Comparison of ENCODE assay signal across 17 cellular contexts in the genomic region with DNA sequence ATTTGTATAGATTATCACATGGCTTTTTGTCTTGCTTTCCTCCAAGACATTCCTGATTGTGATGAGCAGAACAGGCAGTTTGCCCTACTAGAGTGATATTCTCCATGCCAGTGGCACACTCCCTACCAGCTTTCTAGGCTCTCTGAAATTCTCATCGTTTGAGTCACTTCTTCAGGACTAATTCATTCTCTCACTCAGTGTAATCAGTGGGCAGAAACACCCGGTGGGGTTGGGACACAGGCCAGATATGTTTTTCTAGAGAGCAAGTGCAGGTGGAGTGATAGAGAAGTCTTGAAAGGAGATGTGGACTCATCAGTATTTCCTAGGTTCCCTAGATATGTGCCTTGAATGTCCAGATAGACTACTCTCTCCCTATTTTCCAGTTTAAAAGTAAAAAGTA. TPM values are rescaled to one million over a fixed set of nuclear protein-coding genes. Genes with fewer than 3 reads are reported as not detected.
A peak's percentile ranks its signal among the peaks of the same experiment; 100 is the strongest.
DNase-seq lines count a peak whose midpoint lies in the region; ATAC-seq and TF ChIP-seq lines count a peak whose summit lies in the region.
"Had no signal": no experiment of that assay in that cellular context is flagged by ENCODE, and none has a peak within 500 bp of the region (broad histone marks: within the 10 kb centered on the region; RNA-seq: fewer than 3 reads in every experiment).

No MANE protein-coding gene starts in this region.

- H4K20me1 ChIP-seq in OCI-LY7 (ENCODE audit: insufficient read depth, low read length): no peaks in the 10 kb centered on the region

- H3K4me1 ChIP-seq in CD4-positive, CD25-positive, alpha-beta regulatory T cell (ENCODE audit: control insufficient read depth, insufficient read depth, low read length, poor library complexity, severe bottlenecking): peaks cover 7% of the 10 kb centered on the region
- H3K4me1 ChIP-seq in OCI-LY7 (ENCODE audit: insufficient read depth, low read length, poor library complexity, severe bottlenecking): peaks cover 32% of the 10 kb centered on the region

- H3K4me1 Mint-ChIP-seq in activated T-cell treated with anti-CD3 and anti-CD28 coated beads, Interleukin-2, amount 50 U/mL, for 24 hours (ENCODE audit: low read depth): peaks cover 23% of the 10 kb centered on the region
- peaks cover under 1 to 24% (median 3%) of the 10 kb centered on the region in 4 donors for H3K4me1 Mint-ChIP-seq in CD4-positive, CD25-positive, alpha-beta regulatory T cell
- peaks cover 3 to 43% (median 11%) of the 10 kb centered on the region in 4 donors for H3K4me1 Mint-ChIP-seq in naive thymus-derived CD8-positive, alpha-beta T cell

- no peak overlapping the region for H3K4me3 Mint-ChIP-seq in activated T-cell treated with anti-CD3 and anti-CD28 coated beads, Interleukin-2, amount 50 U/mL, for 24 hours
- no peak overlapping the region for H3K4me3 Mint-ChIP-seq in CD4-positive, CD25-positive, alpha-beta regulatory T cell
- no peak overlapping the region for H3K4me3 Mint-ChIP-seq in naive thymus-derived CD8-positive, alpha-beta T cell

- peaks cover 7% of the 10 kb centered on the region for H3K36me3 ChIP-seq in CD4-positive, CD25-positive, alpha-beta regulatory T cell (ENCODE audit: control insufficient read depth, insufficient read depth, low read length)
- H3K36me3 ChIP-seq in OCI-LY7 (ENCODE audit: insufficient read depth, low read length): no peaks in the 10 kb centered on the region
- H3K36me3 ChIP-seq: BE2C had no signal

- H3K9me3 ChIP-seq in CD4-positive, CD25-positive, alpha-beta regulatory T cell (ENCODE audit: control insufficient read depth in 2 of 2, low read length in 2 of 2): no peaks in the 10 kb centered on the region
- no peaks in the 10 kb centered on the region for H3K9me3 ChIP-seq in OCI-LY7 (ENCODE audit: low read length)
- H3K9me3 ChIP-seq: BE2C had no signal

- H3K4me2 ChIP-seq in OCI-LY7 (ENCODE audit: low read length): 0 out of 2 replicates have a peak overlapping the region, but pooled peaks have one; percentile 40

- POLR2A ChIA-PET in OCI-LY7 (lab: Charles Lee): no interaction called here
- POLR2A ChIA-PET in naive thymus-derived CD8-positive, alpha-beta T cell (lab: Charles Lee): interaction anchor here (0.6 kb wide), 1 partner anchor 17 kb away, joined by 4 read pairs; no protein-coding TSS in a partner anchor

- no peak for TF ChIP-seq CTCF in OCI-LY7 (conservative IDR thresholded peaks at IDR 0.05; ENCODE audit: low read length)

- no peak overlapping the region for H2AFZ ChIP-seq in OCI-LY7 (ENCODE audit: low read length)

- BruUV-seq in OCI-LY7 (replicated peaks; lab: Mats Ljungman, UMichigan): no TSS peak

- no peaks in the 10 kb centered on the region for H3K9me2 ChIP-seq in OCI-LY7 (ENCODE audit: insufficient read depth, low read length)

- ATAC-seq in CD4-positive, CD25-positive, alpha-beta regulatory T cell (ENCODE audit: low read depth in 2 of 2): no peak
- no peak for ATAC-seq in naive thymus-derived CD8-positive, alpha-beta T cell
- ATAC-seq in GM19463 (IDR thresholded peaks at IDR 0.05; ENCODE audit: unreplicated experiment): no peak

- no peaks in the 10 kb centered on the region for H3K79me2 ChIP-seq in OCI-LY7 (ENCODE audit: insufficient read depth, low read depth, low read length)

- H3K27ac Mint-ChIP-seq in activated T-cell treated with anti-CD3 and anti-CD28 coated beads, Interleukin-2, amount 50 U/mL, for 24 hours: peak overlapping the region; percentile 4
- peak overlapping the region in 2 of 3 donors; percentile 81 to 84 for H3K27ac Mint-ChIP-seq in CD4-positive, CD25-positive, alpha-beta regulatory T cell
- peak overlapping the region in 9 of 10 donors; percentile 19 to 89 (median 46) for H3K27ac Mint-ChIP-seq in naive thymus-derived CD8-positive, alpha-beta T cell

- no peaks in the 10 kb centered on the region for H3K9me3 Mint-ChIP-seq in activated T-cell treated with anti-CD3 and anti-CD28 coated beads, Interleukin-2, amount 50 U/mL, for 24 hours
- H3K9me3 Mint-ChIP-seq in CD4-positive, CD25-positive, alpha-beta regulatory T cell: no peaks in the 10 kb centered on the region
- no peaks in the 10 kb centered on the region for H3K9me3 Mint-ChIP-seq in naive thymus-derived CD8-positive, alpha-beta T cell

- H3K36me3 Mint-ChIP-seq in activated T-cell treated with anti-CD3 and anti-CD28 coated beads, Interleukin-2, amount 50 U/mL, for 24 hours (ENCODE audit: low read depth): peaks cover 6% of the 10 kb centered on the region
- peaks cover 4% of the 10 kb centered on the region for H3K36me3 Mint-ChIP-seq in CD4-positive, CD25-positive, alpha-beta regulatory T cell
- peaks cover 0 to 7% (median 0%) of the 10 kb centered on the region in 3 donors for H3K36me3 Mint-ChIP-seq in naive thymus-derived CD8-positive, alpha-beta T cell

- H3K27me3 Mint-ChIP-seq in activated T-cell treated with anti-CD3 and anti-CD28 coated beads, Interleukin-2, amount 50 U/mL, for 24 hours: peaks cover 7% of the 10 kb centered on the region
- H3K27me3 Mint-ChIP-seq in CD4-positive, CD25-positive, alpha-beta regulatory T cell: no peaks in the 10 kb centered on the region
- no peaks in the 10 kb centered on the region for H3K27me3 Mint-ChIP-seq in naive thymus-derived CD8-positive, alpha-beta T cell

- no peak for DNase-seq in activated T-cell treated with anti-CD3 and anti-CD28 coated beads, Interleukin-2, amount 50 U/mL, for 24 hours
- DNase-seq in activated T-cell treated with anti-CD3 and anti-CD28 coated beads, Interleukin-2, amount 50 U/mL, for 48 hours: no peak
- DNase-seq in CD4-positive, CD25-positive, alpha-beta regulatory T cell: no peak
- DNase-seq in OCI-LY7 (ENCODE audit: low spot score) (no peak), NCI-H2029 (lab: John Stamatoyannopoulos, UW) (no peak), T1000 (lab: John Stamatoyannopoulos, UW) (no peak)
- no peak for DNase-seq in naive thymus-derived CD8-positive, alpha-beta T cell
- DNase-seq: BE2C, DMS 273 treated with DMSO at 0.1 percent for 48 hours, KG1, NCI-H1092 treated with DMSO at 0.1 percent for 48 hours, NCI-H1694, NCI-H446, NCI-H774 had no signal

- CTCF ChIA-PET in OCI-LY7 (lab: Charles Lee; ENCODE audit: unreplicated experiment): no interaction called here

- intact Hi-C loops in OCI-LY7 (cut with micrococcal nuclease; ENCODE audit: unreplicated experiment): no loop called here

- no peak overlapping the region for H3K4me3 ChIP-seq in CD4-positive, CD25-positive, alpha-beta regulatory T cell (ENCODE audit: low read depth, low read length)
- no peak overlapping the region for H3K4me3 ChIP-seq in OCI-LY7 (ENCODE audit: low read depth, low read length, poor library complexity, severe bottlenecking)

- no peak overlapping the region for H3K27ac ChIP-seq in CD4-positive, CD25-positive, alpha-beta regulatory T cell (ENCODE audit: insufficient read depth, low read length, poor library complexity, severe bottlenecking)
- no peak overlapping the region for H3K27ac ChIP-seq in OCI-LY7 (ENCODE audit: low read depth, low read length, poor library complexity, severe bottlenecking)

- no peaks in the 10 kb centered on the region for H3K27me3 ChIP-seq in CD4-positive, CD25-positive, alpha-beta regulatory T cell (ENCODE audit: control insufficient read depth, insufficient read depth, low read length)
- H3K27me3 ChIP-seq: BE2C had no signal

RNA-seq across cellular contexts. Expression of a gene that starts 13.1 kb away (rescaled TPM):
- total RNA-seq in CD4-positive, CD25-positive, alpha-beta regulatory T cell: 7.9 TPM
- 10 to 100 TPM; 29.0 to 33.1 (median 31.5) TPM for polyA plus RNA-seq in CD4-positive, CD25-positive, alpha-beta regulatory T cell
- total RNA-seq in OCI-LY7 (2014; rRNA removed; shearing (Covaris generic)): 0.28 and 0.92 TPM in 2 replicates
- 0.68 and 2.1 TPM in 2 replicates for total RNA-seq in OCI-LY7 (2022)
- 10 to 100 TPM; 14.5 to 16.7 TPM for total RNA-seq in naive thymus-derived CD8-positive, alpha-beta T cell
- polyA plus RNA-seq in naive thymus-derived CD8-positive, alpha-beta T cell: 10 to 100 TPM; 10.6 to 21.1 (median 10.9) TPM
- total RNA-seq: H4, MCF 10A had no signal

RNA-seq across cellular contexts. Expression of a gene that starts 19.2 kb away (rescaled TPM):
- total RNA-seq in CD4-positive, CD25-positive, alpha-beta regulatory T cell: 19.3 TPM
- 10 to 100 TPM; 26.7 to 32.0 (median 28.7) TPM for polyA plus RNA-seq in CD4-positive, CD25-positive, alpha-beta regulatory T cell
- 23.1 and 28.8 TPM in 2 replicates for total RNA-seq in OCI-LY7 (2014; rRNA removed; shearing (Covaris generic))
- 39.4 and 45.7 TPM in 2 replicates for total RNA-seq in OCI-LY7 (2022)
- total RNA-seq in naive thymus-derived CD8-positive, alpha-beta T cell: 10 to 100 TPM; 25.1 to 26.3 TPM
- 10 to 100 TPM; 27.8 to 36.9 (median 32.8) TPM for polyA plus RNA-seq in naive thymus-derived CD8-positive, alpha-beta T cell

Comparison
In these comparisons a context has a peak if more than half of its experiments do, and no peak if none do; other contexts are left out.
1. H3K27ac Mint-ChIP-seq: peak in every context shown above with its lines; median percentile 82 in CD4-positive, CD25-positive, alpha-beta regulatory T cell; 46 in naive thymus-derived CD8-positive, alpha-beta T cell; 4 in activated T-cell treated with anti-CD3 and anti-CD28 coated beads, Interleukin-2, amount 50 U/mL, for 24 hours.